1 cellular context compared by ENCODE assay signal in the genomic region with DNA sequence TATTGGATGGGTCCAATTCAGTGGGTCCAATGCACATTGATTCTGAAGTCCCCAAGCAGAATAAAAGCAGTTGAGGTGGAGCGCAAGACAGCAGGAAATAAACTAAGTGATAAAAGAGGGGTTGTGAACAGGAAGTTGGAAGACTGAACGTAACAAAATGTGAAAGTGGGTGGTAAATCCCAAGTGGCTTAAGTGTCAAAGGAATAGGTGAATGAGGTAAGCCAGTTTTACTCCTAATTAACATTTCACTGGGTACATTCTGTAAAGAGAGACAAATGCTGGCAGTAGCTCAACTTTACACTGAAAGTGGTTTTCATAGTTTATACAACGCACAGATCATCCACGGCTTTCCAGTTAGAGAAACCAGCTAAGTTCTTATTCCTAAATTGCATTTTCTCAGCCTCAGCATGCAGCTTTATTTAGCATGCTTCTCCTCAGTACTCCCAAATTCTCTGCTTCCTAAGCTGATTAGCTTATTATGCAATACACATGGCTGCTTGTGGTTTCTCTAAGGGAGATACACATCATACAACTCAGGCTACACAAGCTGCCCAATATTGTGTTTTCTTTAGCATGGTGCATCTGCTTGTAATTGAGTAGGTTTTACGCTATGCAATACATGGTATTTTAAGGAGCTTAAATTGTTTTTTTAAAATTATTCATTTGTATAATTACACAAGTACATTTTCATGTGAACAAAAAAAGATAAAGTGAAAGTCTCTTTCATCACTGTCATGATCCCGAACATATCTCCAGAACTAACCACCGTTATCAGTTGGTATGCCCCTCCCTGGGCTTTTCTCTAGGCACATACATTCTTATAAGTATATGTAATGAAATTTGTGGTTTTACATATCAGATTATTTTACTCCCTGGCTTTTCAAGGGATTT.
TF ChIP-seq lines count a peak whose summit lies in the region.

No MANE protein-coding gene starts in this region.

TF ChIP-seq in K562, 482 proteins besides CTCF, POLR2A, EP300 and RAD21 (continued from another document and continues in another):
- no peak for TF ChIP-seq RBM39 (optimal IDR thresholded peaks at IDR 0.05; ENCODE audit: low read depth, low read length)
- TF ChIP-seq LEF1 (IDR thresholded peaks at IDR 0.05), result 0 out of 2 replicates have a peak, but pooled peaks have one; percentile 19
- TF ChIP-seq, protein P1, sequence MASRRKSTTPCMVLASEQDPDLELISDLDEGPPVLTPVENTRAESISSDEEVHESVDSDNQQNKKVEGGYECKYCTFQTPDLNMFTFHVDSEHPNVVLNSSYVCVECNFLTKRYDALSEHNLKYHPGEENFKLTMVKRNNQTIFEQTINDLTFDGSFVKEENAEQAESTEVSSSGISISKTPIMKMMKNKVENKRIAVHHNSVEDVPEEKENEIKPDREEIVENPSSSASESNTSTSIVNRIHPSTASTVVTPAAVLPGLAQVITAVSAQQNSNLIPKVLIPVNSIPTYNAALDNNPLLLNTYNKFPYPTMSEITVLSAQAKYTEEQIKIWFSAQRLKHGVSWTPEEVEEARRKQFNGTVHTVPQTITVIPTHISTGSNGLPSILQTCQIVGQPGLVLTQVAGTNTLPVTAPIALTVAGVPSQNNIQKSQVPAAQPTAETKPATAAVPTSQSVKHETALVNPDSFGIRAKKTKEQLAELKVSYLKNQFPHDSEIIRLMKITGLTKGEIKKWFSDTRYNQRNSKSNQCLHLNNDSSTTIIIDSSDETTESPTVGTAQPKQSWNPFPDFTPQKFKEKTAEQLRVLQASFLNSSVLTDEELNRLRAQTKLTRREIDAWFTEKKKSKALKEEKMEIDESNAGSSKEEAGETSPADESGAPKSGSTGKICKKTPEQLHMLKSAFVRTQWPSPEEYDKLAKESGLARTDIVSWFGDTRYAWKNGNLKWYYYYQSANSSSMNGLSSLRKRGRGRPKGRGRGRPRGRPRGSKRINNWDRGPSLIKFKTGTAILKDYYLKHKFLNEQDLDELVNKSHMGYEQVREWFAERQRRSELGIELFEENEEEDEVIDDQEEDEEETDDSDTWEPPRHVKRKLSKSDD (conservative IDR thresholded peaks at IDR 0.05; ENCODE audit: low read length), result no peak
- TF ChIP-seq IFI16 (CRISPR knock-in tag; IDR thresholded peaks at IDR 0.05), result no peak
- no peak for TF ChIP-seq RBM25 (IDR thresholded peaks at IDR 0.05; ENCODE audit: low read depth, low read length, severe bottlenecking)
- TF ChIP-seq, protein P2, sequence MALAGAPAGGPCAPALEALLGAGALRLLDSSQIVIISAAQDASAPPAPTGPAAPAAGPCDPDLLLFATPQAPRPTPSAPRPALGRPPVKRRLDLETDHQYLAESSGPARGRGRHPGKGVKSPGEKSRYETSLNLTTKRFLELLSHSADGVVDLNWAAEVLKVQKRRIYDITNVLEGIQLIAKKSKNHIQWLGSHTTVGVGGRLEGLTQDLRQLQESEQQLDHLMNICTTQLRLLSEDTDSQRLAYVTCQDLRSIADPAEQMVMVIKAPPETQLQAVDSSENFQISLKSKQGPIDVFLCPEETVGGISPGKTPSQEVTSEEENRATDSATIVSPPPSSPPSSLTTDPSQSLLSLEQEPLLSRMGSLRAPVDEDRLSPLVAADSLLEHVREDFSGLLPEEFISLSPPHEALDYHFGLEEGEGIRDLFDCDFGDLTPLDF (CRISPR knock-in tag; IDR thresholded peaks at IDR 0.05), result no peak
- no peak for TF ChIP-seq ZNF197 (CRISPR knock-in tag; IDR thresholded peaks at IDR 0.05; ENCODE audit: low read depth)
- TF ChIP-seq RHOXF2B (CRISPR knock-in tag; conservative IDR thresholded peaks at IDR 0.05), result no peak
- TF ChIP-seq, protein P3, sequence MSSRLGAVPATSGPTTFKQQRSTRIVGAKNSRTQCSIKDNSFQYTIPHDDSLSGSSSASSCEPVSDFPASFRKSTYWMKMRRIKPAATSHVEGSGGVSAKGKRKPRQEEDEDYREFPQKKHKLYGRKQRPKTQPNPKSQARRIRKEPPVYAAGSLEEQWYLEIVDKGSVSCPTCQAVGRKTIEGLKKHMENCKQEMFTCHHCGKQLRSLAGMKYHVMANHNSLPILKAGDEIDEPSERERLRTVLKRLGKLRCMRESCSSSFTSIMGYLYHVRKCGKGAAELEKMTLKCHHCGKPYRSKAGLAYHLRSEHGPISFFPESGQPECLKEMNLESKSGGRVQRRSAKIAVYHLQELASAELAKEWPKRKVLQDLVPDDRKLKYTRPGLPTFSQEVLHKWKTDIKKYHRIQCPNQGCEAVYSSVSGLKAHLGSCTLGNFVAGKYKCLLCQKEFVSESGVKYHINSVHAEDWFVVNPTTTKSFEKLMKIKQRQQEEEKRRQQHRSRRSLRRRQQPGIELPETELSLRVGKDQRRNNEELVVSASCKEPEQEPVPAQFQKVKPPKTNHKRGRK (tag; IDR thresholded peaks at IDR 0.05), result no peak
- TF ChIP-seq ZNF274 (IDR thresholded peaks at IDR 0.05; ENCODE audit: borderline replicate concordance, low read depth, low read length), result no peak
- TF ChIP-seq, protein P4, sequence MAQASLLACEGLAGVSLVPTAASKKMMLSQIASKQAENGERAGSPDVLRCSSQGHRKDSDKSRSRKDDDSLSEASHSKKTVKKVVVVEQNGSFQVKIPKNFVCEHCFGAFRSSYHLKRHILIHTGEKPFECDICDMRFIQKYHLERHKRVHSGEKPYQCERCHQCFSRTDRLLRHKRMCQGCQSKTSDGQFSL (CRISPR knock-in tag; IDR thresholded peaks at IDR 0.05), result no peak
- TF ChIP-seq, protein P4 (tag; IDR thresholded peaks at IDR 0.05), result no peak
- no peak for TF ChIP-seq SRSF9 (IDR thresholded peaks at IDR 0.05; ENCODE audit: borderline replicate concordance, low read depth, low read length)
- TF ChIP-seq, protein P5, sequence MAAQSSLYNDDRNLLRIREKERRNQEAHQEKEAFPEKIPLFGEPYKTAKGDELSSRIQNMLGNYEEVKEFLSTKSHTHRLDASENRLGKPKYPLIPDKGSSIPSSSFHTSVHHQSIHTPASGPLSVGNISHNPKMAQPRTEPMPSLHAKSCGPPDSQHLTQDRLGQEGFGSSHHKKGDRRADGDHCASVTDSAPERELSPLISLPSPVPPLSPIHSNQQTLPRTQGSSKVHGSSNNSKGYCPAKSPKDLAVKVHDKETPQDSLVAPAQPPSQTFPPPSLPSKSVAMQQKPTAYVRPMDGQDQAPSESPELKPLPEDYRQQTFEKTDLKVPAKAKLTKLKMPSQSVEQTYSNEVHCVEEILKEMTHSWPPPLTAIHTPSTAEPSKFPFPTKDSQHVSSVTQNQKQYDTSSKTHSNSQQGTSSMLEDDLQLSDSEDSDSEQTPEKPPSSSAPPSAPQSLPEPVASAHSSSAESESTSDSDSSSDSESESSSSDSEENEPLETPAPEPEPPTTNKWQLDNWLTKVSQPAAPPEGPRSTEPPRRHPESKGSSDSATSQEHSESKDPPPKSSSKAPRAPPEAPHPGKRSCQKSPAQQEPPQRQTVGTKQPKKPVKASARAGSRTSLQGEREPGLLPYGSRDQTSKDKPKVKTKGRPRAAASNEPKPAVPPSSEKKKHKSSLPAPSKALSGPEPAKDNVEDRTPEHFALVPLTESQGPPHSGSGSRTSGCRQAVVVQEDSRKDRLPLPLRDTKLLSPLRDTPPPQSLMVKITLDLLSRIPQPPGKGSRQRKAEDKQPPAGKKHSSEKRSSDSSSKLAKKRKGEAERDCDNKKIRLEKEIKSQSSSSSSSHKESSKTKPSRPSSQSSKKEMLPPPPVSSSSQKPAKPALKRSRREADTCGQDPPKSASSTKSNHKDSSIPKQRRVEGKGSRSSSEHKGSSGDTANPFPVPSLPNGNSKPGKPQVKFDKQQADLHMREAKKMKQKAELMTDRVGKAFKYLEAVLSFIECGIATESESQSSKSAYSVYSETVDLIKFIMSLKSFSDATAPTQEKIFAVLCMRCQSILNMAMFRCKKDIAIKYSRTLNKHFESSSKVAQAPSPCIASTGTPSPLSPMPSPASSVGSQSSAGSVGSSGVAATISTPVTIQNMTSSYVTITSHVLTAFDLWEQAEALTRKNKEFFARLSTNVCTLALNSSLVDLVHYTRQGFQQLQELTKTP (IDR thresholded peaks at IDR 0.05; ENCODE audit: low read depth in 1 of 2, partially characterized antibody in 2 of 2), result no peak
- TF ChIP-seq EP400 (IDR thresholded peaks at IDR 0.05), result no peak; the same call in 1 of the 2 replicates
- peak; percentile 56 for TF ChIP-seq POLR2G (IDR thresholded peaks at IDR 0.05; ENCODE audit: low read depth, low read length)
- no peak for TF ChIP-seq SMARCC2 (IDR thresholded peaks at IDR 0.05; ENCODE audit: low read depth)
- TF ChIP-seq, protein P6, sequence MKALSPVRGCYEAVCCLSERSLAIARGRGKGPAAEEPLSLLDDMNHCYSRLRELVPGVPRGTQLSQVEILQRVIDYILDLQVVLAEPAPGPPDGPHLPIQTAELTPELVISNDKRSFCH (CRISPR knock-in tag; IDR thresholded peaks at IDR 0.05), result no peak
- TF ChIP-seq, protein P6 (tag; IDR thresholded peaks at IDR 0.05), result no peak
- no peak for TF ChIP-seq TARDBP (IDR thresholded peaks at IDR 0.05)
- no peak for TF ChIP-seq ZNF586 (CRISPR knock-in tag; conservative IDR thresholded peaks at IDR 0.05)
- no peak for TF ChIP-seq U2AF2 (optimal IDR thresholded peaks at IDR 0.05; ENCODE audit: low read depth, low read length)
- TF ChIP-seq, protein P7, sequence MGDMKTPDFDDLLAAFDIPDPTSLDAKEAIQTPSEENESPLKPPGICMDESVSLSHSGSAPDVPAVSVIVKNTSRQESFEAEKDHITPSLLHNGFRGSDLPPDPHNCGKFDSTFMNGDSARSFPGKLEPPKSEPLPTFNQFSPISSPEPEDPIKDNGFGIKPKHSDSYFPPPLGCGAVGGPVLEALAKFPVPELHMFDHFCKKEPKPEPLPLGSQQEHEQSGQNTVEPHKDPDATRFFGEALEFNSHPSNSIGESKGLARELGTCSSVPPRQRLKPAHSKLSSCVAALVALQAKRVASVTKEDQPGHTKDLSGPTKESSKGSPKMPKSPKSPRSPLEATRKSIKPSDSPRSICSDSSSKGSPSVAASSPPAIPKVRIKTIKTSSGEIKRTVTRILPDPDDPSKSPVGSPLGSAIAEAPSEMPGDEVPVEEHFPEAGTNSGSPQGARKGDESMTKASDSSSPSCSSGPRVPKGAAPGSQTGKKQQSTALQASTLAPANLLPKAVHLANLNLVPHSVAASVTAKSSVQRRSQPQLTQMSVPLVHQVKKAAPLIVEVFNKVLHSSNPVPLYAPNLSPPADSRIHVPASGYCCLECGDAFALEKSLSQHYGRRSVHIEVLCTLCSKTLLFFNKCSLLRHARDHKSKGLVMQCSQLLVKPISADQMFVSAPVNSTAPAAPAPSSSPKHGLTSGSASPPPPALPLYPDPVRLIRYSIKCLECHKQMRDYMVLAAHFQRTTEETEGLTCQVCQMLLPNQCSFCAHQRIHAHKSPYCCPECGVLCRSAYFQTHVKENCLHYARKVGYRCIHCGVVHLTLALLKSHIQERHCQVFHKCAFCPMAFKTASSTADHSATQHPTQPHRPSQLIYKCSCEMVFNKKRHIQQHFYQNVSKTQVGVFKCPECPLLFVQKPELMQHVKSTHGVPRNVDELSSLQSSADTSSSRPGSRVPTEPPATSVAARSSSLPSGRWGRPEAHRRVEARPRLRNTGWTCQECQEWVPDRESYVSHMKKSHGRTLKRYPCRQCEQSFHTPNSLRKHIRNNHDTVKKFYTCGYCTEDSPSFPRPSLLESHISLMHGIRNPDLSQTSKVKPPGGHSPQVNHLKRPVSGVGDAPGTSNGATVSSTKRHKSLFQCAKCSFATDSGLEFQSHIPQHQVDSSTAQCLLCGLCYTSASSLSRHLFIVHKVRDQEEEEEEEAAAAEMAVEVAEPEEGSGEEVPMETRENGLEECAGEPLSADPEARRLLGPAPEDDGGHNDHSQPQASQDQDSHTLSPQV (IDR thresholded peaks at IDR 0.05), result no peak
- TF ChIP-seq, protein P8, sequence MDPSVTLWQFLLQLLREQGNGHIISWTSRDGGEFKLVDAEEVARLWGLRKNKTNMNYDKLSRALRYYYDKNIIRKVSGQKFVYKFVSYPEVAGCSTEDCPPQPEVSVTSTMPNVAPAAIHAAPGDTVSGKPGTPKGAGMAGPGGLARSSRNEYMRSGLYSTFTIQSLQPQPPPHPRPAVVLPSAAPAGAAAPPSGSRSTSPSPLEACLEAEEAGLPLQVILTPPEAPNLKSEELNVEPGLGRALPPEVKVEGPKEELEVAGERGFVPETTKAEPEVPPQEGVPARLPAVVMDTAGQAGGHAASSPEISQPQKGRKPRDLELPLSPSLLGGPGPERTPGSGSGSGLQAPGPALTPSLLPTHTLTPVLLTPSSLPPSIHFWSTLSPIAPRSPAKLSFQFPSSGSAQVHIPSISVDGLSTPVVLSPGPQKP (CRISPR knock-in tag; IDR thresholded peaks at IDR 0.05), result no peak
- TF ChIP-seq CCNT2 (IDR thresholded peaks at IDR 0.05; ENCODE audit: borderline replicate concordance, extremely low read depth, insufficient read length, low read depth, low read length), result no peak
- no peak for TF ChIP-seq HDAC1 (IDR thresholded peaks at IDR 0.05)
- TF ChIP-seq ZBTB7A (IDR thresholded peaks at IDR 0.05; ENCODE audit: borderline replicate concordance, control insufficient read depth, low read depth, low read length), result no peak
- TF ChIP-seq, protein P9, sequence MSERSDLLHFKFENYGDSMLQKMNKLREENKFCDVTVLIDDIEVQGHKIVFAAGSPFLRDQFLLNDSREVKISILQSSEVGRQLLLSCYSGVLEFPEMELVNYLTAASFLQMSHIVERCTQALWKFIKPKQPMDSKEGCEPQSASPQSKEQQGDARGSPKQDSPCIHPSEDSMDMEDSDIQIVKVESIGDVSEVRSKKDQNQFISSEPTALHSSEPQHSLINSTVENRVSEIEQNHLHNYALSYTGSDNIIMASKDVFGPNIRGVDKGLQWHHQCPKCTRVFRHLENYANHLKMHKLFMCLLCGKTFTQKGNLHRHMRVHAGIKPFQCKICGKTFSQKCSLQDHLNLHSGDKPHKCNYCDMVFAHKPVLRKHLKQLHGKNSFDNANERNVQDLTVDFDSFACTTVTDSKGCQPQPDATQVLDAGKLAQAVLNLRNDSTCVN (CRISPR knock-in tag; IDR thresholded peaks at IDR 0.05), result no peak
- TF ChIP-seq ZNF766 (CRISPR knock-in tag; conservative IDR thresholded peaks at IDR 0.05), result 0 out of 2 replicates have a peak, but pooled peaks have one; percentile 39
- no peak for TF ChIP-seq KDM4B (IDR thresholded peaks at IDR 0.05; ENCODE audit: borderline replicate concordance in 2 of 2, low read depth in 1 of 2)
- no peak for TF ChIP-seq ZNF431 (CRISPR knock-in tag; IDR thresholded peaks at IDR 0.05)
- no peak for TF ChIP-seq PHF20 (IDR thresholded peaks at IDR 0.05; ENCODE audit: partially characterized antibody)
